ENCODE assay signal across 9 cellular contexts in the genomic region with DNA sequence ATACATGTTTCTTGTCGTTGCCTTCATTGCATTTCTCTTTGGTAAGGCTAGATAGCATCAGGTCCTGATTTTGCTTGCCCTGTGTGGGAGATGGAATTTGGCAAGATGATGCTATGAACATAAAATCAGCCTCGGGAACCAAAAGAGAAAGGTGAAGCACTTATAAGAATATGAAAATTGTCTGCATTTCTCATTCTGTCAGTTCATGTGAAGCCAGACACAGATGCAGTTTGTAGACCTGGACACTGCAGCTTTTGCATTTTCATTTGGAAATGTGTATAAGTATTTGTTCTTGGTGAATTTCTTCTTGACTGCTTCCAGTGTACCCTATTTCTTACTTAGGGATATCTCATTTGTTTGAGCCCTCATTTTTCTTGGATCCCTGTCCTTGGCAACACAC. TPM values are rescaled to one million over a fixed set of nuclear protein-coding genes. Genes with fewer than 3 reads are reported as not detected.
DNase-seq lines count a peak whose midpoint lies in the region; ATAC-seq and TF ChIP-seq lines count a peak whose summit lies in the region.
"Had no signal": no experiment of that assay in that cellular context is flagged by ENCODE, and none has a peak within 500 bp of the region (broad histone marks: within the 10 kb centered on the region; RNA-seq: fewer than 3 reads in every experiment).

No MANE protein-coding gene starts in this region.

- peak overlapping the region; percentile 93 to 97 for H3K27ac Mint-ChIP-seq in natural killer cell

- no peak overlapping the region for H2AFZ ChIP-seq in Loucy (ENCODE audit: low read length)

- peaks cover 58% of the 10 kb centered on the region for H4K20me1 ChIP-seq in Loucy (ENCODE audit: insufficient read depth, low read length, poor library complexity, severe bottlenecking)

- H3K36me3 ChIP-seq in BE2C = peaks cover 15% of the 10 kb centered on the region
- H3K36me3 ChIP-seq in Loucy (ENCODE audit: insufficient read depth, low read length) = no peaks in the 10 kb centered on the region
- peaks cover 4% of the 10 kb centered on the region for H3K36me3 ChIP-seq in ectodermal cell (ENCODE audit: control insufficient read depth, insufficient read depth, low read length)

- no peak overlapping the region for H3K27ac ChIP-seq in ectodermal cell (ENCODE audit: insufficient read depth, low read depth, low read length, poor library complexity, severe bottlenecking)

- no peaks in the 10 kb centered on the region for H3K36me3 Mint-ChIP-seq in natural killer cell

- H3K27me3 ChIP-seq in BE2C (no peaks in the 10 kb centered on the region), Loucy (ENCODE audit: insufficient read depth, low read length, poor library complexity, severe bottlenecking) (no peaks in the 10 kb centered on the region), ectodermal cell (ENCODE audit: control insufficient read depth, insufficient read depth, low read length, poor library complexity, severe bottlenecking) (no peaks in the 10 kb centered on the region)

- no peak for DNase-seq in BE2C
- DNase-seq in natural killer cell = no peak
- DNase-seq in effector CD4-positive, alpha-beta T cell = no peak
- DNase-seq in germinal center (ENCODE audit: low spot score) = no peak
- DNase-seq: stimulated activated CD8-positive, alpha-beta memory T cell treated with anti-CD3 and anti-CD28 coated beads, Interleukin-4, amount 100 ng/mL, for 48 hours had no signal

- WGBS in ectodermal cell, 2 experiments = 11 to 24% methylated on average over 2 of the region's 2 CpGs

- H3K9me3 ChIP-seq in BE2C (no peaks in the 10 kb centered on the region), Loucy (ENCODE audit: insufficient read depth, low read depth, low read length) (no peaks in the 10 kb centered on the region), ectodermal cell (ENCODE audit: control insufficient read depth, low read length) (no peaks in the 10 kb centered on the region)

- H3F3A ChIP-seq in Loucy (ENCODE audit: low read depth) = no peaks in the 10 kb centered on the region

- intact Hi-C loops in natural killer cell (cut with micrococcal nuclease) = loop anchor here (2.0 to 10.0 kb wide), 2 partner anchors 80 to 128 kb away; partner anchors contain the start of gene STK4

- peak overlapping the region; percentile 96 for H3K9ac ChIP-seq in Loucy (ENCODE audit: low read depth, low read length, poor library complexity, severe bottlenecking)

- H3K4me2 ChIP-seq in Loucy (ENCODE audit: low read depth, low read length, poor library complexity, severe bottlenecking) = peak overlapping the region; percentile 92

- no peaks in the 10 kb centered on the region for H3K9me2 ChIP-seq in Loucy (replicated peaks; ENCODE audit: low read depth, low read length)

- no peaks in the 10 kb centered on the region for H3K9me3 Mint-ChIP-seq in natural killer cell

- peaks cover 55 to 73% of the 10 kb centered on the region in 2 donors for H3K4me1 Mint-ChIP-seq in natural killer cell

- peak overlapping the region; percentile 98 for H3K4me3 Mint-ChIP-seq in natural killer cell

- TF ChIP-seq CTCF in BE2C (IDR thresholded peaks at IDR 0.05; ENCODE audit: low read depth, low read length) (no peak), Loucy (conservative IDR thresholded peaks at IDR 0.05; ENCODE audit: low read length) (no peak), natural killer cell (IDR thresholded peaks at IDR 0.05) (no peak)

- no peaks in the 10 kb centered on the region for H3K27me3 Mint-ChIP-seq in natural killer cell (ENCODE audit: low read depth in 2 of 2)

- H3K4me1 ChIP-seq in BE2C (peaks cover 5% of the 10 kb centered on the region; the same call in 1 of the 2 replicates), Loucy (ENCODE audit: insufficient read depth, low read length, poor library complexity, severe bottlenecking) (peaks cover 49% of the 10 kb centered on the region), ectodermal cell (ENCODE audit: control insufficient read depth, insufficient read depth, low read length) (peaks cover 14% of the 10 kb centered on the region)

- no peak for ATAC-seq in natural killer cell
- no peak for ATAC-seq in activated CD4-positive, CD25-positive, alpha-beta regulatory T cell treated with anti-CD3 and anti-CD28 coated beads, Interleukin-2, amount 50 U/mL, for 24 hours
- no peak for ATAC-seq in HG03196 (IDR thresholded peaks at IDR 0.05; ENCODE audit: unreplicated experiment)

- peak overlapping the region; percentile 92 for H3K4me3 ChIP-seq in BE2C (ENCODE audit: low read depth, low read length)
- peak overlapping the region; percentile 81 for H3K4me3 ChIP-seq in Loucy (ENCODE audit: low read length, poor library complexity, severe bottlenecking)
- peak overlapping the region; percentile 96 for H3K4me3 ChIP-seq in ectodermal cell (ENCODE audit: insufficient read depth, low read depth, low read length)

- H3K79me2 ChIP-seq in Loucy (ENCODE audit: insufficient read depth, low read length) = peaks cover 63% of the 10 kb centered on the region

RNA-seq across cellular contexts. Expression of gene YWHAB, which starts 1.3 kb away (rescaled TPM):
- polyA plus RNA-seq in BE2C (2012; ENCODE audit: insufficient read depth, insufficient read length, low read depth) = 169 TPM
- 216 TPM for polyA plus RNA-seq in ectodermal cell (2013, experiment 1 of 4)
- 216 TPM for polyA plus RNA-seq in ectodermal cell (2013, experiment 2 of 4)
- polyA plus RNA-seq in ectodermal cell (2013, experiment 3 of 4) = 154 TPM
- 168 TPM for polyA plus RNA-seq in ectodermal cell (2013, experiment 4 of 4)
- 100 to 1,000 TPM; 137 to 199 (median 179) TPM for total RNA-seq in natural killer cell

RNA-seq across cellular contexts. Expression of gene PABPC1L, which starts 23.0 kb away (rescaled TPM):
- polyA plus RNA-seq in BE2C (2012; ENCODE audit: insufficient read depth, insufficient read length, low read depth) = 17.0 TPM
- polyA plus RNA-seq in ectodermal cell (2013, experiment 1 of 4) = 77.1 TPM
- polyA plus RNA-seq in ectodermal cell (2013, experiment 2 of 4) = 67.8 TPM
- 54.8 TPM for polyA plus RNA-seq in ectodermal cell (2013, experiment 3 of 4)
- 55.8 TPM for polyA plus RNA-seq in ectodermal cell (2013, experiment 4 of 4)
- total RNA-seq in natural killer cell = 10 to 100 TPM; 31.7 to 64.9 (median 48.1) TPM
